34 cellular contexts compared by ENCODE assay signal in the genomic region with DNA sequence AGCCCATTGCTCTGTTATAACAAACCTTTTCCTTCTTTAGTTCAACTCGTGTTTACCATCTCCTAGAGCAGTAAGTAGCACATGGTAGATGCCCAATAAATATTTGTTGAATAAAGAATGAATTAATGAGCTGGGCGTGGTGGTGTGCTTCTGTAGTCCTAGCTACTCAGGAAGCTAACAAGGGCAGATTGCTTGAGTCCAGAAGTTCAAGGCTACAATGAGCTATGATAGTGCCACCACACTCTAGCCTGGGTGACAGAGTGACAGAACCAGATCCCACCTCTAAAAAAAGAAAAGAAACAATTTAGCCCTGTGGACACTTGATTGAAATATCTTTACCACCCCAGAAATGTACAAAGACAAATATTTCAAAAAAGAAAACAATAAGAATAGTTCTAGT.
"Had no signal": no experiment of that assay in that cellular context is flagged by ENCODE, and none has a peak within 500 bp of the region (broad histone marks: within the 10 kb centered on the region; RNA-seq: fewer than 3 reads in every experiment).

No MANE protein-coding gene starts in this region.

- H3K4me1 ChIP-seq: ascending aorta, breast epithelium, colonic mucosa, foreskin keratinocyte, gastrocnemius medialis, heart left ventricle had no signal

- H3K27ac Mint-ChIP-seq: activated B cell treated with CpG ODN at 0.5 μM for 24 hours; activated CD4-positive, alpha-beta memory T cell treated with anti-CD3 and anti-CD28 coated beads for 36 hours; activated CD8-positive, alpha-beta T cell treated with anti-CD3 and anti-CD28 coated beads, Interleukin-2, amount 10 ng/mL, durations not matched to agents 7 days and 5 days; activated naive CD4-positive, alpha-beta T cell treated with anti-CD3 and anti-CD28 coated beads, Interleukin-2, amount 10 ng/mL, durations not matched to agents 7 days and 5 days; activated naive CD4-positive, alpha-beta T cell treated with anti-CD3 and anti-CD28 coated beads, Interleukin-2, amount 50 U/mL, for 72 hours; activated naive CD8-positive, alpha-beta T cell treated with anti-CD3 and anti-CD28 coated beads, Interleukin-2, amount 10 ng/mL, durations not matched to agents 7 days and 5 days; activated T-cell treated with anti-CD3 and anti-CD28 coated beads, Interleukin-2, amount 50 U/mL, for 24 hours; activated T-cell treated with anti-CD3 and anti-CD28 coated beads, Interleukin-2, amount 50 U/mL, for 72 hours; endodermal cell; T-helper 17 cell; T-helper 2 cell treated with Interferon-gamma antibody and Interleukin-4, amounts not matched to agents 5 μg/mL and 100 μg/mL, for 36 hours had no signal

- H3K36me3 Mint-ChIP-seq: activated CD4-positive, alpha-beta memory T cell treated with anti-CD3 and anti-CD28 coated beads for 36 hours; activated naive CD4-positive, alpha-beta T cell treated with anti-CD3 and anti-CD28 coated beads, Interleukin-2, amount 10 ng/mL, durations not matched to agents 7 days and 5 days; activated naive CD4-positive, alpha-beta T cell treated with anti-CD3 and anti-CD28 coated beads, Interleukin-2, amount 50 U/mL, for 72 hours; activated naive CD8-positive, alpha-beta T cell treated with anti-CD3 and anti-CD28 coated beads, Interleukin-2, amount 10 ng/mL, durations not matched to agents 7 days and 5 days; brain had no signal

- H3K9me3 Mint-ChIP-seq: activated B cell treated with CpG ODN at 0.5 μM for 24 hours; activated CD4-positive, alpha-beta memory T cell treated with anti-CD3 and anti-CD28 coated beads for 36 hours; activated naive CD4-positive, alpha-beta T cell treated with anti-CD3 and anti-CD28 coated beads, Interleukin-2, amount 10 ng/mL, durations not matched to agents 7 days and 5 days; activated naive CD4-positive, alpha-beta T cell treated with anti-CD3 and anti-CD28 coated beads, Interleukin-2, amount 50 U/mL, for 72 hours; activated naive CD8-positive, alpha-beta T cell treated with anti-CD3 and anti-CD28 coated beads, Interleukin-2, amount 10 ng/mL, durations not matched to agents 7 days and 5 days; activated T-cell treated with anti-CD3 and anti-CD28 coated beads, Interleukin-2, amount 50 U/mL, for 24 hours; activated T-cell treated with anti-CD3 and anti-CD28 coated beads, Interleukin-2, amount 50 U/mL, for 72 hours; brain; endodermal cell; T-helper 2 cell treated with Interferon-gamma antibody and Interleukin-4, amounts not matched to agents 5 μg/mL and 100 μg/mL, for 36 hours had no signal

- DNase-seq: activated B cell treated with CpG ODN at 0.5 μM for 24 hours; activated CD4-positive, alpha-beta memory T cell treated with anti-CD3 and anti-CD28 coated beads for 36 hours; activated CD4-positive, alpha-beta T cell treated with anti-CD3 and anti-CD28 coated beads for 48 hours; activated CD4-positive, alpha-beta T cell treated with anti-CD3 and anti-CD28 coated beads, Interleukin-2, amount 50 U/mL, for 1 hour; activated CD8-positive, alpha-beta memory T cell treated with anti-CD3 and anti-CD28 coated beads, Interleukin-2, amount 50 U/mL, for 48 hours; activated CD8-positive, alpha-beta T cell treated with anti-CD3 and anti-CD28 coated beads, Interleukin-2, amount 10 ng/mL, durations not matched to agents 7 days and 5 days; activated gamma-delta T cell; activated naive CD4-positive, alpha-beta T cell; activated naive CD4-positive, alpha-beta T cell treated with anti-CD3 and anti-CD28 coated beads, Interleukin-2, amount 10 ng/mL, durations not matched to agents 7 days and 5 days; activated naive CD8-positive, alpha-beta T cell treated with anti-CD3 and anti-CD28 coated beads, Interleukin-2, amount 10 ng/mL, durations not matched to agents 7 days and 5 days; activated T-cell treated with anti-CD3 and anti-CD28 coated beads for 4 hours; activated T-cell treated with anti-CD3 and anti-CD28 coated beads, Interleukin-2, amount 50 U/mL, for 24 hours; activated T-cell treated with anti-CD3 and anti-CD28 coated beads, Interleukin-2, amount 50 U/mL, for 72 hours; central memory CD4-positive, alpha-beta T cell; cerebellar nuclear complex; colonic mucosa; effector memory CD4-positive, alpha-beta T cell; endodermal cell; foreskin keratinocyte; gastrocnemius medialis; glutamatergic neuron; heart left ventricle; T-helper 1 cell; T-helper 17 cell; T1000; WERI-Rb-1 had no signal

- H3K4me3 ChIP-seq: ascending aorta, breast epithelium, cardiac muscle cell, colonic mucosa, gastrocnemius medialis, heart left ventricle had no signal

- H3K36me3 ChIP-seq: ascending aorta, breast epithelium, cardiac muscle cell, colonic mucosa, gastrocnemius medialis, heart left ventricle, WERI-Rb-1 had no signal

- ATAC-seq: activated CD4-positive, CD25-positive, alpha-beta regulatory T cell treated with anti-CD3 and anti-CD28 coated beads, Interleukin-2, amount 50 U/mL, for 24 hours; activated CD8-positive, alpha-beta T cell treated with anti-CD3 and anti-CD28 coated beads, Interleukin-2, amount 10 ng/mL, durations not matched to agents 7 days and 5 days; activated naive CD4-positive, alpha-beta T cell treated with anti-CD3 and anti-CD28 coated beads, Interleukin-2, amount 50 U/mL, for 72 hours; activated T-cell treated with anti-CD3 and anti-CD28 coated beads, Interleukin-2, amount 50 U/mL, for 72 hours; esophagus mucosa; foreskin keratinocyte; gastrocnemius medialis; heart left ventricle; T-helper 17 cell had no signal

- H3K27me3 ChIP-seq: ascending aorta, breast epithelium, cardiac muscle cell, colonic mucosa, foreskin keratinocyte, gastrocnemius medialis, heart left ventricle had no signal

- H3K4me1 Mint-ChIP-seq: activated B cell treated with CpG ODN at 0.5 μM for 24 hours; activated naive CD4-positive, alpha-beta T cell treated with anti-CD3 and anti-CD28 coated beads, Interleukin-2, amount 10 ng/mL, durations not matched to agents 7 days and 5 days; activated naive CD8-positive, alpha-beta T cell treated with anti-CD3 and anti-CD28 coated beads, Interleukin-2, amount 10 ng/mL, durations not matched to agents 7 days and 5 days; endodermal cell; T-helper 17 cell had no signal

- H3K27me3 Mint-ChIP-seq: activated naive CD4-positive, alpha-beta T cell treated with anti-CD3 and anti-CD28 coated beads, Interleukin-2, amount 10 ng/mL, durations not matched to agents 7 days and 5 days; brain; T-helper 17 cell had no signal

- H3K27ac ChIP-seq: ascending aorta, breast epithelium, cardiac muscle cell, colonic mucosa, foreskin keratinocyte, gastrocnemius medialis, heart left ventricle, WERI-Rb-1 had no signal

- H3K9me3 ChIP-seq: ascending aorta, breast epithelium, colonic mucosa, gastrocnemius medialis, heart left ventricle had no signal

- H3K4me3 Mint-ChIP-seq: activated B cell treated with CpG ODN at 0.5 μM for 24 hours; activated CD4-positive, alpha-beta memory T cell treated with anti-CD3 and anti-CD28 coated beads for 36 hours; activated CD8-positive, alpha-beta T cell treated with anti-CD3 and anti-CD28 coated beads, Interleukin-2, amount 10 ng/mL, durations not matched to agents 7 days and 5 days; activated naive CD4-positive, alpha-beta T cell treated with anti-CD3 and anti-CD28 coated beads, Interleukin-2, amount 10 ng/mL, durations not matched to agents 7 days and 5 days; activated naive CD8-positive, alpha-beta T cell treated with anti-CD3 and anti-CD28 coated beads, Interleukin-2, amount 10 ng/mL, durations not matched to agents 7 days and 5 days; activated T-cell treated with anti-CD3 and anti-CD28 coated beads, Interleukin-2, amount 50 U/mL, for 24 hours; activated T-cell treated with anti-CD3 and anti-CD28 coated beads, Interleukin-2, amount 50 U/mL, for 72 hours; brain; endodermal cell; T-helper 17 cell; T-helper 2 cell treated with Interferon-gamma antibody and Interleukin-4, amounts not matched to agents 5 μg/mL and 100 μg/mL, for 36 hours had no signal
